Comparison of ENCODE assay signal across 7 cellular contexts in the genomic region with DNA sequence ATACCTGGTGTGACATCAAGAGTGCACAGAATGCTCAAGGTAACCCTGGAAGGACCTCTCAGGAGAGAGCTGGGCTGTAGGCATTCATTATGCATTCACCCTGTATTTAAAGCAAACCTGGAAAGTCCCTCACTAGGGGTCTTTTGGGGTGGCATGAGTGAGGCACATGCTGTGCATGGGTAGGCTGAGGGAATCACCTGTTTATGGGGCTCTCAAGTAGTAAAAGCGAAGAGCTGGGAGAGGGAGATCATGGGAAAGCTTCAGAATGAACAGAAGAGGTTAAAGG. TPM values are rescaled to one million over a fixed set of nuclear protein-coding genes. Genes with fewer than 3 reads are reported as not detected.
DNase-seq lines count a peak whose midpoint lies in the region; ATAC-seq and TF ChIP-seq lines count a peak whose summit lies in the region.

No MANE protein-coding gene starts in this region.

- H3K27me3 ChIP-seq in KMS-11 (ENCODE audit: insufficient read depth, low read depth): peaks cover 63% of the 10 kb centered on the region
- peaks cover 0 to 57% of the 10 kb centered on the region in 2 donors for H3K27me3 ChIP-seq in left lung
- no peaks in the 10 kb centered on the region for H3K27me3 ChIP-seq in stomach smooth muscle (ENCODE audit: control insufficient read depth in 1 of 2, insufficient read depth in 2 of 2, low read length in 2 of 2)

- H3K4me1 ChIP-seq in KMS-11 (ENCODE audit: low read depth, poor library complexity, severe bottlenecking) (peaks cover 26% of the 10 kb centered on the region), left lung (peaks cover 34 to 78% of the 10 kb centered on the region in 2 donors), stomach smooth muscle (ENCODE audit: control insufficient read depth, insufficient read depth, low read length) (peaks cover 61% of the 10 kb centered on the region), OCI-LY7 (ENCODE audit: insufficient read depth, low read length, poor library complexity, severe bottlenecking) (peaks cover 4% of the 10 kb centered on the region)

- no peak overlapping the region for H3K4me3 ChIP-seq in KMS-11 (IDR thresholded peaks at IDR 0.05; ENCODE audit: insufficient read depth, low read depth, low read length)
- H3K4me3 ChIP-seq in left lung: peak overlapping the region; percentile 66 to 69
- peak overlapping the region; percentile 88 to 93 for H3K4me3 ChIP-seq in stomach smooth muscle (ENCODE audit: low read length in 2 of 2)
- H3K4me3 ChIP-seq in OCI-LY7 (ENCODE audit: low read depth, low read length, poor library complexity, severe bottlenecking): no peak overlapping the region

- no peak for TF ChIP-seq CTCF in KMS-11 (conservative IDR thresholded peaks at IDR 0.05; ENCODE audit: low read depth, low read length)
- no peak for TF ChIP-seq CTCF in left lung (IDR thresholded peaks at IDR 0.05)
- TF ChIP-seq CTCF in OCI-LY7 (conservative IDR thresholded peaks at IDR 0.05; ENCODE audit: low read length): no peak

- CTCF ChIA-PET in OCI-LY7 (lab: Charles Lee; ENCODE audit: unreplicated experiment): no interaction called here

- H3K79me2 ChIP-seq in KMS-11 (ENCODE audit: insufficient read depth, low read depth): no peaks in the 10 kb centered on the region
- H3K79me2 ChIP-seq in OCI-LY7 (ENCODE audit: insufficient read depth, low read depth, low read length): no peaks in the 10 kb centered on the region

- DNase-seq in left lung (no peak), OCI-LY7 (ENCODE audit: low spot score) (no peak), DMS 273 treated with DMSO at 0.1 percent for 48 hours (lab: John Stamatoyannopoulos, UW) (no peak), AG08396 (ENCODE audit: low spot score) (no peak)

- intact Hi-C loops in left lung (cut with DNase I): no loop called here
- intact Hi-C loops in OCI-LY7 (cut with micrococcal nuclease; ENCODE audit: unreplicated experiment): no loop called here

- H4K20me1 ChIP-seq in KMS-11 (ENCODE audit: insufficient read depth) (no peaks in the 10 kb centered on the region), OCI-LY7 (ENCODE audit: insufficient read depth, low read length) (no peaks in the 10 kb centered on the region)

- POLR2A ChIA-PET in OCI-LY7 (lab: Charles Lee): no interaction called here

- no peaks in the 10 kb centered on the region for H3K9me3 ChIP-seq in left lung
- H3K9me3 ChIP-seq in stomach smooth muscle (ENCODE audit: control insufficient read depth in 2 of 2, low read length in 2 of 2): no peaks in the 10 kb centered on the region
- no peaks in the 10 kb centered on the region for H3K9me3 ChIP-seq in OCI-LY7 (ENCODE audit: low read length)

- H3K4me2 ChIP-seq in KMS-11 (peak overlapping the region; percentile 89; the same call in 1 of the 2 replicates), OCI-LY7 (ENCODE audit: low read length) (no peak overlapping the region)

- H3K36me3 ChIP-seq in KMS-11 (ENCODE audit: insufficient read depth): no peaks in the 10 kb centered on the region
- H3K36me3 ChIP-seq in left lung: peaks cover 0 to 22% of the 10 kb centered on the region in 2 donors
- H3K36me3 ChIP-seq in stomach smooth muscle (ENCODE audit: control insufficient read depth in 2 of 2, insufficient read depth in 2 of 2, low read length in 2 of 2): peaks cover 12% of the 10 kb centered on the region in 2 donors
- no peaks in the 10 kb centered on the region for H3K36me3 ChIP-seq in OCI-LY7 (ENCODE audit: insufficient read depth, low read length)

- H3K27ac ChIP-seq in KMS-11 (no peak overlapping the region), angular gyrus (ENCODE audit: low read depth, low read length) (peak overlapping the region; percentile 98), left lung (peak overlapping the region; percentile 84 to 86), stomach smooth muscle (ENCODE audit: low read length) (peak overlapping the region; percentile 90), OCI-LY7 (ENCODE audit: low read depth, low read length, poor library complexity, severe bottlenecking) (no peak overlapping the region)

- ATAC-seq in left lung: no peak

- no TSS peak for BruUV-seq in OCI-LY7 (replicated peaks; lab: Mats Ljungman, UMichigan)

- H3K9ac ChIP-seq in KMS-11 (no peak overlapping the region), stomach smooth muscle (ENCODE audit: low read length in 2 of 2) (peak overlapping the region; percentile 85 to 87)

- no peaks in the 10 kb centered on the region for H3K9me2 ChIP-seq in OCI-LY7 (ENCODE audit: insufficient read depth, low read length)

- H2AFZ ChIP-seq in KMS-11 (ENCODE audit: low read depth) (no peak overlapping the region), OCI-LY7 (ENCODE audit: low read length) (no peak overlapping the region)

RNA-seq across cellular contexts. Expression of a gene that starts 0.7 kb away (rescaled TPM):
- 100 to 1,000 TPM in 1 of 2 donors, 10 to 100 TPM in 1; 63.7 to 148 TPM for total RNA-seq in left lung
- not detected in 2 replicates for total RNA-seq in OCI-LY7 (2014; rRNA removed; shearing (Covaris generic))
- not detected in 2 replicates for total RNA-seq in OCI-LY7 (2022)

RNA-seq across cellular contexts. Expression of a gene that starts 7.2 kb away (rescaled TPM):
- total RNA-seq in left lung (10 to 100 TPM; 46.6 to 64.6 TPM), OCI-LY7 (2022) (46.1 and 48.0 TPM in 2 replicates)
- 11.6 and 12.3 TPM in 2 replicates for total RNA-seq in OCI-LY7 (2014; rRNA removed; shearing (Covaris generic))

RNA-seq across cellular contexts. Expression of a gene that starts 11.9 kb away (rescaled TPM):
- 10 to 100 TPM; 63.1 to 91.0 TPM for total RNA-seq in left lung
- total RNA-seq in OCI-LY7 (2014; rRNA removed; shearing (Covaris generic)): 32.5 and 41.8 TPM in 2 replicates
- total RNA-seq in OCI-LY7 (2022): 56.2 and 65.9 TPM in 2 replicates

RNA-seq across cellular contexts. Expression of a gene that starts 44.7 kb away (rescaled TPM):
- total RNA-seq in left lung (100 to 1,000 TPM; 176 to 184 TPM), OCI-LY7 (2022) (141 and 166 TPM in 2 replicates)
- 80.5 and 128 TPM in 2 replicates for total RNA-seq in OCI-LY7 (2014; rRNA removed; shearing (Covaris generic))

RNA-seq across cellular contexts. Expression of a gene that starts 45.2 kb away (rescaled TPM):
- total RNA-seq in left lung: under 1 TPM; 0.45 to 0.73 TPM
- 1.3 and 3.1 TPM in 2 replicates for total RNA-seq in OCI-LY7 (2014; rRNA removed; shearing (Covaris generic))
- 3.9 and 4.5 TPM in 2 replicates for total RNA-seq in OCI-LY7 (2022)

Comparison
In these comparisons a context has a peak if more than half of its experiments do, and no peak if none do; other contexts are left out.
1. H3K27ac ChIP-seq: peak in angular gyrus (single experiment), left lung (2 of 2) and stomach smooth muscle (single experiment); none in KMS-11 (single experiment) and OCI-LY7 (single experiment).
2. H3K4me3 ChIP-seq: peak in left lung (2 of 2) and stomach smooth muscle (2 of 2); none in KMS-11 (single experiment) and OCI-LY7 (single experiment).
3. RNA of a gene that starts 0.7 kb away (total RNA-seq): 63.7 to 148 TPM in left lung; not detected in OCI-LY7; every median in the first group is over 10 times any median in the second.